ENCODE assay signal across 8 cellular contexts in genomic region chr4:95348418-95348817, GRCh38.
"Had no signal": no experiment of that assay in that cellular context is flagged by ENCODE, and none has a peak within 500 bp of the region (broad histone marks: within the 10 kb centered on the region; RNA-seq: fewer than 3 reads in every experiment).

No MANE protein-coding gene starts in this region.

- FAIRE-seq: G401.6, GM12878, GM12891, GM12892, GM18507, GM19239 had no signal

- DNase-seq: GDM1, GF-D8 had no signal

- H3K4me3 ChIP-seq: GM12878 had no signal

- ATAC-seq: GM12878 had no signal
